8 cellular contexts compared by ENCODE assay signal in genomic region chr9:82606761-82607382, GRCh38.
DNase-seq lines count a peak whose midpoint lies in the region; ATAC-seq and TF ChIP-seq lines count a peak whose summit lies in the region.

No MANE protein-coding gene starts in this region.

- H3K27ac ChIP-seq in dorsolateral prefrontal cortex (no peak overlapping the region), lung (ENCODE audit: low read depth in 1 of 2, low read length in 1 of 2) (no peak overlapping the region)

- peak; percentile 49 for DNase-seq in ELR (ENCODE audit: low read depth)
- peak; percentile 11 for DNase-seq in NOMO-1 treated with DMSO at 0.1 percent for 48 hours (lab: John Stamatoyannopoulos, UW; ENCODE audit: unreplicated experiment)
- peak in 2 of 10 donors; percentile 5 to 34 for DNase-seq in dorsolateral prefrontal cortex
- peak; percentile 53 for DNase-seq in lung (ENCODE audit: low spot score)
- DNase-seq in stimulated activated CD4-positive, alpha-beta T cell treated with anti-CD3 and anti-CD28 coated beads, Interleukin-4, amount 100 ng/mL, for 24 hours = no peak

- H3K9me3 ChIP-seq in lung (ENCODE audit: control insufficient read depth in 2 of 2, insufficient read depth in 1 of 2, low read length in 1 of 2) = no peaks in the 10 kb centered on the region

- TF ChIP-seq CTCF in dorsolateral prefrontal cortex (IDR thresholded peaks at IDR 0.05 in 54 of 56, conservative IDR thresholded peaks at IDR 0.05 in 2 of 56; ENCODE audit: low read depth in 1 of 56, partially characterized antibody in 56 of 56) (peak in 54 of 56 donors; percentile 9 to 75 (median 51)), lung (IDR thresholded peaks at IDR 0.05; ENCODE audit: control extremely low read depth, extremely low read depth) (peak; percentile 32)

- ATAC-seq in HG03159 (IDR thresholded peaks at IDR 0.05; ENCODE audit: unreplicated experiment) (peak; percentile 60), lung (ENCODE audit: insufficient read depth, low FRiP score) (peak; percentile 85), HG03108 (IDR thresholded peaks at IDR 0.05; ENCODE audit: unreplicated experiment) (no peak), GM21381 (IDR thresholded peaks at IDR 0.05; ENCODE audit: unreplicated experiment) (no peak)

- no peaks in the 10 kb centered on the region for H3K27me3 ChIP-seq in dorsolateral prefrontal cortex
- H3K27me3 ChIP-seq in lung (ENCODE audit: control insufficient read depth, insufficient read depth) = no peaks in the 10 kb centered on the region

- H3K4me1 ChIP-seq in lung (ENCODE audit: control insufficient read depth in 2 of 2, insufficient read depth in 2 of 2, low read length in 2 of 2) = peaks cover 0 to 2% of the 10 kb centered on the region in 2 donors

- intact Hi-C loops in dorsolateral prefrontal cortex (cut with DNase I) = no loop called here

- no peaks in the 10 kb centered on the region for H3K36me3 ChIP-seq in lung (ENCODE audit: control insufficient read depth in 2 of 2, insufficient read depth in 2 of 2, low read length in 2 of 2)

- 26 to 38% methylated on average over 4 of the region's 4 CpGs for WGBS in lung, 2 donors

- no peak overlapping the region for H3K4me3 ChIP-seq in dorsolateral prefrontal cortex
- H3K4me3 ChIP-seq in lung = no peak overlapping the region

Comparison
In these comparisons a context has a peak if more than half of its experiments do, and no peak if none do; other contexts are left out.
1. ATAC-seq: peak in HG03159 (single experiment) and lung (single experiment); none in HG03108 (single experiment) and GM21381 (single experiment).